Comparison of ENCODE assay signal across 1 cellular context in the genomic region with DNA sequence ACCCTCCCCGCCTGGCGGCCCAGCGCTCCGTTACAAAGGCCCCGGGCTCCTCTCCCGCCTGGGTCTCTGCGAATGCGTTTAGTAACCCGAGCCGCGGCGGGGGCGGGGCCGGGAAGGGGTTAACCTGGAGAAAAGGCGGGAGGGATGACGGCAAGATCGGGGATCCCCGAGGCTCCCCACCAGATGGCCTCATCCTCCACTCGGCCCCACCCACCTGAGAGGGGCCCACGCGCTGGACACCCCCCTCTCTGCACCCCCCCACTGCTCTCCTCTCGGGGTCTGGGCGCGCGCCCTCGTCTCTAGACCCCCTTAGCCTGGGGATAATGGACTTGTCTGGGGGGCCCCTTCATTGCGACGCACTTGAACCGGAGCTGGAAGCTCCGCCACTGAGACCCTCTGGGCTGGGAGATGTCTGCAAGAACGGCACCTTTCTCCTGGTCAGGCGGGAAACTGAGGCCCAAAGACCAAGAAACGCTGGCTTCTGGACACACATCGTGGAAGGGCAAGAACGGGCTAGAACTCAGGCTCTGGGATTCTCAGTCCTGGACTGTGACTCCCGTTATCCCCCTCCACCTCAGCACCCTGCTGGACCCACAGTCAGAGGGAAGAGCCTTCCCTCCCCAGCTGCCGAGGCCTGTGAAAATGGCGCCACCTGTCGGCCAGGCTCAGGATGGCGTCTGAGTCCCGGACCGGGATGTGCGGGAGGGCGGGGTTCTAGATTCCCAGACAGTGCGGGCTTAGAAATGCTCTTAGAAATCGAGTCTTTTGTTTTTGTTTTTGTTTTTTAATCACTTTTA.
TF ChIP-seq lines count a peak whose summit lies in the region.

No MANE protein-coding gene starts in this region.

TF ChIP-seq in HEK293, 187 proteins besides CTCF, POLR2A, EP300 and RAD21 (continued from another document):
- TF ChIP-seq, protein P1, sequence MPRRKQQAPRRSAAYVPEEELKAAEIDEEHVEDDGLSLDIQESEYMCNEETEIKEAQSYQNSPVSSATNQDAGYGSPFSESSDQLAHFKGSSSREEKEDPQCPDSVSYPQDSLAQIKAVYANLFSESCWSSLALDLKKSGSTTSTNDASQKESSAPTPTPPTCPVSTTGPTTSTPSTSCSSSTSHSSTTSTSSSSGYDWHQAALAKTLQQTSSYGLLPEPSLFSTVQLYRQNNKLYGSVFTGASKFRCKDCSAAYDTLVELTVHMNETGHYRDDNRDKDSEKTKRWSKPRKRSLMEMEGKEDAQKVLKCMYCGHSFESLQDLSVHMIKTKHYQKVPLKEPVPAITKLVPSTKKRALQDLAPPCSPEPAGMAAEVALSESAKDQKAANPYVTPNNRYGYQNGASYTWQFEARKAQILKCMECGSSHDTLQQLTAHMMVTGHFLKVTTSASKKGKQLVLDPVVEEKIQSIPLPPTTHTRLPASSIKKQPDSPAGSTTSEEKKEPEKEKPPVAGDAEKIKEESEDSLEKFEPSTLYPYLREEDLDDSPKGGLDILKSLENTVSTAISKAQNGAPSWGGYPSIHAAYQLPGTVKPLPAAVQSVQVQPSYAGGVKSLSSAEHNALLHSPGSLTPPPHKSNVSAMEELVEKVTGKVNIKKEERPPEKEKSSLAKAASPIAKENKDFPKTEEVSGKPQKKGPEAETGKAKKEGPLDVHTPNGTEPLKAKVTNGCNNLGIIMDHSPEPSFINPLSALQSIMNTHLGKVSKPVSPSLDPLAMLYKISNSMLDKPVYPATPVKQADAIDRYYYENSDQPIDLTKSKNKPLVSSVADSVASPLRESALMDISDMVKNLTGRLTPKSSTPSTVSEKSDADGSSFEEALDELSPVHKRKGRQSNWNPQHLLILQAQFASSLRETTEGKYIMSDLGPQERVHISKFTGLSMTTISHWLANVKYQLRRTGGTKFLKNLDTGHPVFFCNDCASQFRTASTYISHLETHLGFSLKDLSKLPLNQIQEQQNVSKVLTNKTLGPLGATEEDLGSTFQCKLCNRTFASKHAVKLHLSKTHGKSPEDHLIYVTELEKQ (tag by site-specific recombination; IDR thresholded peaks at IDR 0.05; ENCODE audit: borderline replicate concordance), result no peak
- TF ChIP-seq ZBTB8A (tag by site-specific recombination; IDR thresholded peaks at IDR 0.05) (peak; percentile 90), ZNF610 (tag by site-specific recombination; IDR thresholded peaks at IDR 0.05; ENCODE audit: borderline replicate concordance) (peak; percentile 72), ZNF654 (tag by site-specific recombination; IDR thresholded peaks at IDR 0.05; ENCODE audit: low read depth) (peak; percentile 96), HOXA7 (CRISPR knock-in tag; IDR thresholded peaks at IDR 0.05; ENCODE audit: borderline replicate concordance) (no peak), ZNF335 (tag by site-specific recombination; conservative IDR thresholded peaks at IDR 0.05) (peak; percentile 91), ZNF112 (tag by site-specific recombination; IDR thresholded peaks at IDR 0.05) (no peak)
- TF ChIP-seq, protein P2, sequence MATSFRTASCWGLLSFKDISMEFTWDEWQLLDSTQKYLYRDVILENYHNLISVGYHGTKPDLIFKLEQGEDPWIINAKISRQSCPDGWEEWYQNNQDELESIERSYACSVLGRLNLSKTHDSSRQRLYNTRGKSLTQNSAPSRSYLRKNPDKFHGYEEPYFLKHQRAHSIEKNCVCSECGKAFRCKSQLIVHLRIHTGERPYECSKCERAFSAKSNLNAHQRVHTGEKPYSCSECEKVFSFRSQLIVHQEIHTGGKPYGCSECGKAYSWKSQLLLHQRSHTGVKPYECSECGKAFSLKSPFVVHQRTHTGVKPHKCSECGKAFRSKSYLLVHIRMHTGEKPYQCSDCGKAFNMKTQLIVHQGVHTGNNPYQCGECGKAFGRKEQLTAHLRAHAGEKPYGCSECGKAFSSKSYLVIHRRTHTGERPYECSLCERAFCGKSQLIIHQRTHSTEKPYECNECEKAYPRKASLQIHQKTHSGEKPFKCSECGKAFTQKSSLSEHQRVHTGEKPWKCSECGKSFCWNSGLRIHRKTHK (tag by site-specific recombination; IDR thresholded peaks at IDR 0.05), result no peak
- TF ChIP-seq, protein P3, sequence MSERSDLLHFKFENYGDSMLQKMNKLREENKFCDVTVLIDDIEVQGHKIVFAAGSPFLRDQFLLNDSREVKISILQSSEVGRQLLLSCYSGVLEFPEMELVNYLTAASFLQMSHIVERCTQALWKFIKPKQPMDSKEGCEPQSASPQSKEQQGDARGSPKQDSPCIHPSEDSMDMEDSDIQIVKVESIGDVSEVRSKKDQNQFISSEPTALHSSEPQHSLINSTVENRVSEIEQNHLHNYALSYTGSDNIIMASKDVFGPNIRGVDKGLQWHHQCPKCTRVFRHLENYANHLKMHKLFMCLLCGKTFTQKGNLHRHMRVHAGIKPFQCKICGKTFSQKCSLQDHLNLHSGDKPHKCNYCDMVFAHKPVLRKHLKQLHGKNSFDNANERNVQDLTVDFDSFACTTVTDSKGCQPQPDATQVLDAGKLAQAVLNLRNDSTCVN (tag by site-specific recombination; optimal IDR thresholded peaks at IDR 0.05), result peak; percentile 88
- TF ChIP-seq, protein P4, sequence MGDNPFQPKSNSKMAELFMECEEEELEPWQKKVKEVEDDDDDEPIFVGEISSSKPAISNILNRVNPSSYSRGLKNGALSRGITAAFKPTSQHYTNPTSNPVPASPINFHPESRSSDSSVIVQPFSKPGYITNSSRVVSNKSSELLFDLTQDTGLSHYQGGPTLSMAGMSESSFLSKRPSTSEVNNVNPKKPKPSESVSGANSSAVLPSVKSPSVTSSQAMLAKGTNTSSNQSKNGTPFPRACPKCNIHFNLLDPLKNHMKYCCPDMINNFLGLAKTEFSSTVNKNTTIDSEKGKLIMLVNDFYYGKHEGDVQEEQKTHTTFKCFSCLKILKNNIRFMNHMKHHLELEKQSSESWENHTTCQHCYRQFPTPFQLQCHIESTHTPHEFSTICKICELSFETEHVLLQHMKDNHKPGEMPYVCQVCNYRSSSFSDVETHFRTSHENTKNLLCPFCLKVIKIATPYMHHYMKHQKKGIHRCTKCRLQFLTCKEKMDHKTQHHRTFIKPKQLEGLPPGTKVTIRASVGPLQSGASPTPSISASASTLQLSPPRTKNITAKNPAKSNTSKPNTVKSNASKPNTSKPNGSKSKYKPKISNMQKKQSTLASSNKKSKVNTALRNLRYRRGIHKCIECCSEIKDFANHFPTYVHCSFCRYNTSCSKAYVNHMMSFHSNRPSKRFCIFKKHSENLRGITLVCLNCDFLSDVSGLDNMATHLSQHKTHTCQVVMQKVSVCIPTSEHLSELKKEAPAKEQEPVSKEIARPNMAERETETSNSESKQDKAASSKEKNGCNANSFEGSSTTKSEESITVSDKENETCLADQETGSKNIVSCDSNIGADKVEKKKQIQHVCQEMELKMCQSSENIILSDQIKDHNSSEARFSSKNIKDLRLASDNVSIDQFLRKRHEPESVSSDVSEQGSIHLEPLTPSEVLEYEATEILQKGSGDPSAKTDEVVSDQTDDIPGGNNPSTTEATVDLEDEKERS (tag by site-specific recombination; IDR thresholded peaks at IDR 0.05), result peak; percentile 78
